Comparison of ENCODE assay signal across 28 cellular contexts in genomic region chr17:73331060-73331459, GRCh38.
"Had no signal": no experiment of that assay in that cellular context is flagged by ENCODE, and none has a peak within 500 bp of the region (broad histone marks: within the 10 kb centered on the region; RNA-seq: fewer than 3 reads in every experiment).

No MANE protein-coding gene starts in this region.

- H3K9me3 Mint-ChIP-seq: stimulated activated effector memory CD8-positive, alpha-beta T cell treated with anti-CD3 and anti-CD28 coated beads, Interleukin-12 subunit alpha, Interleukin-12 subunit beta, amount 100 ng/mL, for 72 hours; stimulated activated memory B cell treated with anti-CD40 and anti-IgM and Interleukin-4, amounts not matched to agents 10 μg/mL and 1 μg/mL and 100 μg/mL, for 72 hours; stimulated activated naive B cell treated with anti-CD40 and anti-IgM and Interleukin-4, amounts not matched to agents 10 μg/mL and 1 μg/mL and 100 μg/mL, for 72 hours; stimulated activated naive CD8-positive, alpha-beta T cell treated with anti-CD3 and anti-CD28 coated beads, Interleukin-15, amount 100 ng/mL, for 72 hours; stimulated activated naive CD8-positive, alpha-beta T cell treated with anti-CD3 and anti-CD28 coated beads, Interleukin-15, Interleukin-2, amounts not matched to agents 100 ng/mL and 50 ng/mL, for 24 hours; type B pancreatic cell had no signal

- H3K4me1 Mint-ChIP-seq: stimulated activated effector memory CD8-positive, alpha-beta T cell treated with anti-CD3 and anti-CD28 coated beads, Interleukin-12 subunit alpha, Interleukin-12 subunit beta, amount 100 ng/mL, for 72 hours; stimulated activated naive B cell treated with anti-CD40 and anti-IgM and Interleukin-4, amounts not matched to agents 10 μg/mL and 1 μg/mL and 100 μg/mL, for 72 hours; stimulated activated naive CD8-positive, alpha-beta T cell treated with anti-CD3 and anti-CD28 coated beads, Interleukin-15, amount 100 ng/mL, for 72 hours had no signal

- H3K27me3 ChIP-seq: stomach, suprapubic skin, testis, thyroid gland, tibial nerve, transverse colon, upper lobe of left lung, upper lobe of right lung, uterus, vagina had no signal

- H3K9me3 ChIP-seq: stomach, suprapubic skin, testis, thoracic aorta, thyroid gland, tibial artery, tibial nerve, transverse colon, upper lobe of left lung, upper lobe of right lung, uterus, vagina had no signal

- H3K4me3 Mint-ChIP-seq: stimulated activated effector memory CD8-positive, alpha-beta T cell treated with anti-CD3 and anti-CD28 coated beads, Interleukin-12 subunit alpha, Interleukin-12 subunit beta, amount 100 ng/mL, for 72 hours; stimulated activated memory B cell treated with anti-CD40 and anti-IgM and Interleukin-4, amounts not matched to agents 10 μg/mL and 1 μg/mL and 100 μg/mL, for 72 hours; stimulated activated naive B cell treated with anti-CD40 and anti-IgM and Interleukin-4, amounts not matched to agents 10 μg/mL and 1 μg/mL and 100 μg/mL, for 72 hours; stimulated activated naive CD8-positive, alpha-beta T cell treated with anti-CD3 and anti-CD28 coated beads, Interleukin-15, amount 100 ng/mL, for 72 hours; stimulated activated naive CD8-positive, alpha-beta T cell treated with anti-CD3 and anti-CD28 coated beads, Interleukin-15, Interleukin-2, amounts not matched to agents 100 ng/mL and 50 ng/mL, for 24 hours; type B pancreatic cell had no signal

- H3K4me1 ChIP-seq: testis, thyroid gland, transverse colon, uterus had no signal

- ATAC-seq: stimulated activated effector memory CD8-positive, alpha-beta T cell treated with anti-CD3 and anti-CD28 coated beads, Interleukin-12 subunit alpha, Interleukin-12 subunit beta, amount 100 ng/mL, for 72 hours; stimulated activated memory B cell treated with anti-CD40 and anti-IgM and Interleukin-4, amounts not matched to agents 10 μg/mL and 1 μg/mL and 100 μg/mL, for 72 hours; stimulated activated naive B cell treated with anti-CD40 and anti-IgM and Interleukin-4, amounts not matched to agents 10 μg/mL and 1 μg/mL and 100 μg/mL, for 72 hours; stimulated activated naive CD8-positive, alpha-beta T cell treated with anti-CD3 and anti-CD28 coated beads, Interleukin-15, amount 100 ng/mL, for 72 hours; stimulated activated naive CD8-positive, alpha-beta T cell treated with anti-CD3 and anti-CD28 coated beads, Interleukin-15, Interleukin-2, amounts not matched to agents 100 U/mL and 50 U/mL, for 24 hours; upper lobe of right lung had no signal

- H3K4me3 ChIP-seq: stomach, suprapubic skin, testis, thoracic aorta, thyroid gland, tibial artery, tibial nerve, transverse colon, upper lobe of left lung, upper lobe of right lung, uterus, vagina had no signal

- H3K36me3 ChIP-seq: stomach, suprapubic skin, thoracic aorta, thyroid gland, tibial artery, tibial nerve, transverse colon, upper lobe of left lung, upper lobe of right lung, uterus, vagina had no signal

- H3K27me3 Mint-ChIP-seq: stimulated activated naive CD8-positive, alpha-beta T cell treated with anti-CD3 and anti-CD28 coated beads, Interleukin-15, amount 100 ng/mL, for 72 hours; stimulated activated naive CD8-positive, alpha-beta T cell treated with anti-CD3 and anti-CD28 coated beads, Interleukin-15, Interleukin-2, amounts not matched to agents 100 ng/mL and 50 ng/mL, for 24 hours had no signal

- H3K27ac ChIP-seq: stomach, suprapubic skin, testis, thoracic aorta, thyroid gland, tibial artery, tibial nerve, transverse colon, upper lobe of left lung, upper lobe of right lung, uterus, vagina had no signal

- H3K27ac Mint-ChIP-seq: stimulated activated effector memory CD8-positive, alpha-beta T cell treated with anti-CD3 and anti-CD28 coated beads, Interleukin-12 subunit alpha, Interleukin-12 subunit beta, amount 100 ng/mL, for 72 hours; stimulated activated memory B cell treated with anti-CD40 and anti-IgM and Interleukin-4, amounts not matched to agents 10 μg/mL and 1 μg/mL and 100 μg/mL, for 72 hours; stimulated activated naive B cell treated with anti-CD40 and anti-IgM and Interleukin-4, amounts not matched to agents 10 μg/mL and 1 μg/mL and 100 μg/mL, for 72 hours; stimulated activated naive CD8-positive, alpha-beta T cell treated with anti-CD3 and anti-CD28 coated beads, Interleukin-15, Interleukin-2, amounts not matched to agents 100 ng/mL and 50 ng/mL, for 24 hours; type B pancreatic cell had no signal

- H3K36me3 Mint-ChIP-seq: stimulated activated effector memory CD8-positive, alpha-beta T cell treated with anti-CD3 and anti-CD28 coated beads, Interleukin-12 subunit alpha, Interleukin-12 subunit beta, amount 100 ng/mL, for 72 hours; stimulated activated memory B cell treated with anti-CD40 and anti-IgM and Interleukin-4, amounts not matched to agents 10 μg/mL and 1 μg/mL and 100 μg/mL, for 72 hours; stimulated activated naive B cell treated with anti-CD40 and anti-IgM and Interleukin-4, amounts not matched to agents 10 μg/mL and 1 μg/mL and 100 μg/mL, for 72 hours; type B pancreatic cell had no signal

- DNase-seq: stimulated activated CD4-positive, alpha-beta T cell treated with anti-CD3 and anti-CD28 coated beads, Interleukin-2, amount 100 ng/mL, for 48 hours; stimulated activated CD4-positive, alpha-beta T cell treated with anti-CD3 and anti-CD28 coated beads, Interleukin-4, amount 100 ng/mL, for 1 hour; stimulated activated CD4-positive, alpha-beta T cell treated with anti-CD3 and anti-CD28 coated beads, Interleukin-4, amount 100 ng/mL, for 24 hours; stimulated activated CD4-positive, alpha-beta T cell treated with anti-CD3 and anti-CD28 coated beads, Interleukin-4, amount 100 ng/mL, for 4 hours; stimulated activated CD8-positive, alpha-beta memory T cell treated with anti-CD3 and anti-CD28 coated beads, Interleukin-4, amount 100 ng/mL, for 48 hours; stimulated activated naive B cell treated with anti-CD40 and anti-IgM and Interleukin-4, amounts not matched to agents 10 μg/mL and 1 μg/mL and 100 μg/mL, for 72 hours; stimulated activated naive CD4-positive, alpha-beta T cell; stimulated activated naive CD4-positive, alpha-beta T cell treated with Interleukin-2 at 50 U/mL for 16 hours; stimulated activated naive CD8-positive, alpha-beta T cell treated with anti-CD3 and anti-CD28 coated beads, Interleukin-15, amount 100 ng/mL, for 72 hours; stimulated activated naive CD8-positive, alpha-beta T cell treated with anti-CD3 and anti-CD28 coated beads, Interleukin-15, Interleukin-2, amounts not matched to agents 100 U/mL and 50 U/mL, for 24 hours; stomach; substantia nigra; testis; thyroid gland; tibial artery; transverse colon; trophoblast cell; upper lobe of left lung; upper lobe of right lung; uterus had no signal
